Comparison of ENCODE assay signal across 9 cellular contexts in the genomic region with DNA sequence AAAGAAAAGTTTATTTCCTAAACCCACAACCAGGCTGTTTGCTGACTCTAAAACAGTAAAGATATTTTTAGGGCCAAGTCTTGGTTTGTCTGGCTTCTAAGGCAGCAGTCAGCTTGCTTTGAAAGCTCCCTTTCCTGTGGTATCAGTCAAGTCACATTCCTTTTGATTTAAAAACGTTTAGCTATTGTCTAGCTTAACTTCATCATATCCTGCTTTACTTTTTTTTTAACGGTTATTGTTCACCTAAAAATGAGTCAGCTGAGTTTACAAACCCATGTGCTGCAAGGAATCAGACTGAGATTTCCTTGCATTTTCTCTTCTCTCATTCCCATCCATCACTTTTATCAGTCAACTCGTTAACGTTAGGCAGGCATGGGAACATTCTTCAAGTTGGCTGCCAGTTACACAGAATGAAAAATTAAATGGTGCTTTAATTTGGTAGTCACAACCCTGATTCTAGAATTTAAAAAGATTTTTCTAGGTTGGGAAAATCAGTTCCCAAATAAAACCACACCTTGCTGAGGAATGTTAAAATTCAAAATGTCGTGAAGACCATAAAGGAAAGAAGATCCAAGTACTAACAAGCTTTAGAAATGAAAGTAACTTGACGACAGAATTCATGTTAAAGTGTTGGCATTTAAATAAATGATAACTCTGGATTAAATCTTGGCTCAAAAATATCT. TPM values are rescaled to one million over a fixed set of nuclear protein-coding genes. Genes with fewer than 3 reads are reported as not detected.
DNase-seq lines count a peak whose midpoint lies in the region; ATAC-seq, FAIRE-seq and TF ChIP-seq lines count a peak whose summit lies in the region.
"Had no signal": no experiment of that assay in that cellular context is flagged by ENCODE, and none has a peak within 500 bp of the region (broad histone marks: within the 10 kb centered on the region; RNA-seq: fewer than 3 reads in every experiment).

No MANE protein-coding gene starts in this region.

- ATAC-seq in gastrocnemius medialis (peak; percentile 52 to 66), HG03457 (IDR thresholded peaks at IDR 0.05; ENCODE audit: unreplicated experiment) (no peak)

- no peaks in the 10 kb centered on the region for H3K27me3 Mint-ChIP-seq in T-helper 2 cell treated with Interferon-gamma antibody and Interleukin-4, amounts not matched to agents 5 μg/mL and 100 μg/mL, for 36 hours (ENCODE audit: low read depth)
- H3K27me3 Mint-ChIP-seq: dendritic cell treated with granulocyte-macrophage colony-stimulating factor and Interleukin-4, amounts not matched to agents 40 ng/mL and 50 ng/mL, for 4 days had no signal

- peaks cover 18 to 40% of the 10 kb centered on the region in 2 donors for H3K4me1 ChIP-seq in gastrocnemius medialis
- H3K4me1 ChIP-seq in SJCRH30 = peaks cover 15% of the 10 kb centered on the region

- peaks cover 63% of the 10 kb centered on the region for H3K4me1 Mint-ChIP-seq in T-helper 2 cell treated with Interferon-gamma antibody and Interleukin-4, amounts not matched to agents 5 μg/mL and 100 μg/mL, for 36 hours (ENCODE audit: low read depth)

- H3K27ac ChIP-seq in gastrocnemius medialis (peak overlapping the region; percentile 42 to 71 (median 62)), SJCRH30 (no peak overlapping the region)

- H3K36me3 Mint-ChIP-seq in T-helper 2 cell treated with Interferon-gamma antibody and Interleukin-4, amounts not matched to agents 5 μg/mL and 100 μg/mL, for 36 hours (ENCODE audit: low read depth) = peaks cover 12% of the 10 kb centered on the region

- H3K9me3 ChIP-seq in gastrocnemius medialis (no peaks in the 10 kb centered on the region), SJCRH30 (replicated peaks) (no peaks in the 10 kb centered on the region)

- DNase-seq in H54 (ENCODE audit: insufficient read length, low spot score) (peak; percentile 85), fibroblast of the conjunctiva (ENCODE audit: low read depth) (peak; percentile 27), gastrocnemius medialis (no peak), SJCRH30 (no peak), posterior vena cava (ENCODE audit: low spot score) (no peak), GF-D8 (lab: John Stamatoyannopoulos, UW) (no peak)
- no peak for DNase-seq in T-helper 2 cell treated with Interferon-gamma antibody and Interleukin-4, amounts not matched to agents 5 μg/mL and 100 μg/mL, for 36 hours (ENCODE audit: low spot score)

- peak overlapping the region; percentile 73 for H3K4me3 Mint-ChIP-seq in T-helper 2 cell treated with Interferon-gamma antibody and Interleukin-4, amounts not matched to agents 5 μg/mL and 100 μg/mL, for 36 hours
- H3K4me3 Mint-ChIP-seq: dendritic cell treated with granulocyte-macrophage colony-stimulating factor and Interleukin-4, amounts not matched to agents 40 ng/mL and 50 ng/mL, for 4 days had no signal

- H3K4me3 ChIP-seq in gastrocnemius medialis = no peak overlapping the region
- H3K4me3 ChIP-seq in SJCRH30 = no peak overlapping the region

- H3K36me3 ChIP-seq in gastrocnemius medialis (no peaks in the 10 kb centered on the region), SJCRH30 (no peaks in the 10 kb centered on the region)

- H3K27ac Mint-ChIP-seq in T-helper 2 cell treated with Interferon-gamma antibody and Interleukin-4, amounts not matched to agents 5 μg/mL and 100 μg/mL, for 36 hours = peak overlapping the region; percentile 78
- H3K27ac Mint-ChIP-seq: dendritic cell treated with granulocyte-macrophage colony-stimulating factor and Interleukin-4, amounts not matched to agents 40 ng/mL and 50 ng/mL, for 4 days had no signal

- TF ChIP-seq POLR2A in H54 (IDR thresholded peaks at IDR 0.05; ENCODE audit: low read depth, low read length) = no peak
- TF ChIP-seq POLR2A in gastrocnemius medialis (IDR thresholded peaks at IDR 0.05) = peak in 1 of 2 donors; percentile 56

- in situ Hi-C loops in gastrocnemius medialis (cut with MboI; ENCODE audit: low sequenced_read_pairs in 4 of 4) = no loop called here

- peak; percentile 88 for FAIRE-seq in H54 (lab: Jason Lieb, UNC)

- H3K27me3 ChIP-seq in gastrocnemius medialis (no peaks in the 10 kb centered on the region), SJCRH30 (no peaks in the 10 kb centered on the region)

- TF ChIP-seq CTCF in gastrocnemius medialis (IDR thresholded peaks at IDR 0.05 in 4 of 5, conservative IDR thresholded peaks at IDR 0.05 in 1 of 5) = no peak

- no peaks in the 10 kb centered on the region for H3K9me3 Mint-ChIP-seq in T-helper 2 cell treated with Interferon-gamma antibody and Interleukin-4, amounts not matched to agents 5 μg/mL and 100 μg/mL, for 36 hours
- H3K9me3 Mint-ChIP-seq: dendritic cell treated with granulocyte-macrophage colony-stimulating factor and Interleukin-4, amounts not matched to agents 40 ng/mL and 50 ng/mL, for 4 days had no signal

- intact Hi-C loops in gastrocnemius medialis (cut with DNase I; ENCODE audit: low total_unique reads) (no loop called here), posterior vena cava (cut with DNase I) (no loop called here)

RNA-seq across cellular contexts. Expression of a gene that starts 45.9 kb away (rescaled TPM):
- 1 to 10 TPM; 5.6 to 7.2 (median 6.2) TPM for total RNA-seq in gastrocnemius medialis
- total RNA-seq in SJCRH30 (2014; rRNA removed; shearing (Covaris generic)) = 68.1 and 71.7 TPM in 2 replicates
- total RNA-seq in posterior vena cava = 10 to 100 TPM; 52.2 to 54.0 TPM

Comparison
In these comparisons a context has a peak if more than half of its experiments do, and no peak if none do; other contexts are left out.
1. DNase-seq: peak in H54 (single experiment) and fibroblast of the conjunctiva (single experiment); none in T-helper 2 cell treated with Interferon-gamma antibody and Interleukin-4, amounts not matched to agents 5 μg/mL and 100 μg/mL, for 36 hours (single experiment), gastrocnemius medialis (0 of 2), SJCRH30 (0 of 2), posterior vena cava (single experiment) and GF-D8 (single experiment).